Comparison of ENCODE assay signal across 1 cellular context in the genomic region with DNA sequence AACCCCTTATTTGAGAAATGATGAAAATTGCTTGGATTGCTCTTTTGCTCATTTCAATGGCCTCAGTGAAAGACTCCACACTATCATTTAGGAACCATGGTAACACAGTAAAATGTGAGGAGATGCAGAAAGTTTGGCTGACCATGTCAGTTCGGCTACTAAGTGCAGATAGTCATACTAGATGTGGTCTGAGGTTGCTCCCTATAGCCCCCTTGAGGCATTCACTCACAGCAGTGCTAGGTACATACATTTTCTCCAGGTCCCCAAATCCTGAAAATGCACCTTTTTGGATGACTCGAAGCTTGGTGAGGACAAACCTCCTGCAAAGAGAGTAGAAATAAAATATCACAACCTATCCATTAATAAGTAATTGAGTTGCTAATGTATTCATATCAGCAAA.
TF ChIP-seq lines count a peak whose summit lies in the region.

No MANE protein-coding gene starts in this region.

TF ChIP-seq in GM23338, 12 proteins besides CTCF, POLR2A, EP300 and RAD21 (continued from another document):
- TF ChIP-seq ZNF462 (CRISPR knock-in tag; IDR thresholded peaks at IDR 0.05), result no peak
- no peak for TF ChIP-seq ETS1 (IDR thresholded peaks at IDR 0.05)
